9 cellular contexts compared by ENCODE assay signal in genomic region chr16:81651758-81652718, GRCh38.
A peak's percentile ranks its signal among the peaks of the same experiment; 100 is the strongest.
DNase-seq lines count a peak whose midpoint lies in the region; ATAC-seq and TF ChIP-seq lines count a peak whose summit lies in the region.
"Had no signal": no experiment of that assay in that cellular context is flagged by ENCODE, and none has a peak within 500 bp of the region (broad histone marks: within the 10 kb centered on the region; RNA-seq: fewer than 3 reads in every experiment).

No MANE protein-coding gene starts in this region.

- no peaks in the 10 kb centered on the region for H3K9me3 ChIP-seq in naive thymus-derived CD4-positive, alpha-beta T cell (ENCODE audit: control insufficient read depth in 2 of 3, low read length in 3 of 3)

- H3K4me3 Mint-ChIP-seq in naive thymus-derived CD4-positive, alpha-beta T cell = no peak overlapping the region
- no peak overlapping the region for H3K4me3 Mint-ChIP-seq in activated T-helper 17 cell treated with anti-CD3 and anti-CD28 coated beads, Interleukin-2, amount 50 U/mL, for 72 hours
- H3K4me3 Mint-ChIP-seq: T-helper 2 cell treated with Interferon-gamma antibody and Interleukin-4, amounts not matched to agents 5 μg/mL and 100 μg/mL, for 36 hours had no signal

- peak; percentile 39 for ATAC-seq in GM19023 (IDR thresholded peaks at IDR 0.05; ENCODE audit: unreplicated experiment)
- ATAC-seq in GM18519 (IDR thresholded peaks at IDR 0.05; ENCODE audit: low FRiP score, unreplicated experiment) = no peak
- ATAC-seq in naive thymus-derived CD4-positive, alpha-beta T cell = no peak
- ATAC-seq in activated T-helper 17 cell treated with anti-CD3 and anti-CD28 coated beads, Interleukin-2, amount 50 U/mL, for 72 hours (replicated peaks) = no peak

- H3K36me3 Mint-ChIP-seq in naive thymus-derived CD4-positive, alpha-beta T cell = peaks cover 0 to 7% (median 5%) of the 10 kb centered on the region in 5 donors
- H3K36me3 Mint-ChIP-seq in activated T-helper 17 cell treated with anti-CD3 and anti-CD28 coated beads, Interleukin-2, amount 50 U/mL, for 72 hours (ENCODE audit: low read depth) = peaks cover 14% of the 10 kb centered on the region

- peaks cover 3 to 16% (median 7%) of the 10 kb centered on the region in 7 donors for H3K4me1 Mint-ChIP-seq in naive thymus-derived CD4-positive, alpha-beta T cell
- peaks cover 4% of the 10 kb centered on the region for H3K4me1 Mint-ChIP-seq in activated T-helper 17 cell treated with anti-CD3 and anti-CD28 coated beads, Interleukin-2, amount 50 U/mL, for 72 hours

- no peaks in the 10 kb centered on the region for H3K4me1 ChIP-seq in naive thymus-derived CD4-positive, alpha-beta T cell (ENCODE audit: control insufficient read depth in 2 of 2, insufficient read depth in 2 of 2, low read length in 2 of 2)

- no peak for TF ChIP-seq CTCF in coronary artery (IDR thresholded peaks at IDR 0.05)

- H3K27ac Mint-ChIP-seq in naive thymus-derived CD4-positive, alpha-beta T cell = peak overlapping the region in 3 of 9 donors; percentile 10 to 46 (median 25)
- H3K27ac Mint-ChIP-seq in activated T-helper 17 cell treated with anti-CD3 and anti-CD28 coated beads, Interleukin-2, amount 50 U/mL, for 72 hours = no peak overlapping the region
- H3K27ac Mint-ChIP-seq: T-helper 2 cell treated with Interferon-gamma antibody and Interleukin-4, amounts not matched to agents 5 μg/mL and 100 μg/mL, for 36 hours had no signal

- no peaks in the 10 kb centered on the region for H3K27me3 Mint-ChIP-seq in naive thymus-derived CD4-positive, alpha-beta T cell
- no peaks in the 10 kb centered on the region for H3K27me3 Mint-ChIP-seq in activated T-helper 17 cell treated with anti-CD3 and anti-CD28 coated beads, Interleukin-2, amount 50 U/mL, for 72 hours

- peaks cover 0 to 42% (median 2%) of the 10 kb centered on the region in 3 experiments for H3K36me3 ChIP-seq in naive thymus-derived CD4-positive, alpha-beta T cell (ENCODE audit: control insufficient read depth in 2 of 3, insufficient read depth in 3 of 3, low read length in 3 of 3)

- H3K27me3 ChIP-seq in naive thymus-derived CD4-positive, alpha-beta T cell (ENCODE audit: control insufficient read depth in 2 of 2, insufficient read depth in 2 of 2, low read length in 2 of 2) = no peaks in the 10 kb centered on the region

- DNase-seq in NCI-H1092 treated with DMSO at 0.1 percent for 48 hours (lab: John Stamatoyannopoulos, UW) (peak; percentile 90), coronary artery (ENCODE audit: low spot score) (no peak), retina (peak; percentile 65)
- DNase-seq in naive thymus-derived CD4-positive, alpha-beta T cell = no peak
- DNase-seq: activated effector memory CD4-positive, alpha-beta T cell treated with Interleukin-2 at 50 U/mL for 16 hours had no signal

- intact Hi-C loops in naive thymus-derived CD4-positive, alpha-beta T cell (cut with micrococcal nuclease) = no loop called here

- POLR2A ChIA-PET in naive thymus-derived CD4-positive, alpha-beta T cell (lab: Charles Lee) = no interaction called here

- H3K9me3 Mint-ChIP-seq in naive thymus-derived CD4-positive, alpha-beta T cell = no peaks in the 10 kb centered on the region
- no peaks in the 10 kb centered on the region for H3K9me3 Mint-ChIP-seq in activated T-helper 17 cell treated with anti-CD3 and anti-CD28 coated beads, Interleukin-2, amount 50 U/mL, for 72 hours
- H3K9me3 Mint-ChIP-seq: T-helper 2 cell treated with Interferon-gamma antibody and Interleukin-4, amounts not matched to agents 5 μg/mL and 100 μg/mL, for 36 hours had no signal

- H3K27ac ChIP-seq in coronary artery = peak overlapping the region; percentile 44 to 46
- H3K27ac ChIP-seq in naive thymus-derived CD4-positive, alpha-beta T cell (ENCODE audit: low read depth, low read length) = no peak overlapping the region

- CTCF ChIA-PET in naive thymus-derived CD4-positive, alpha-beta T cell (lab: Charles Lee) = no interaction called here

- H3K4me3 ChIP-seq in coronary artery = no peak overlapping the region
- H3K4me3 ChIP-seq in naive thymus-derived CD4-positive, alpha-beta T cell (ENCODE audit: low read length) = no peak overlapping the region

Comparison
In these comparisons a context has a peak if more than half of its experiments do, and no peak if none do; other contexts are left out.
1. DNase-seq: peak in NCI-H1092 treated with DMSO at 0.1 percent for 48 hours (single experiment) and retina (single experiment); none in coronary artery (single experiment) and naive thymus-derived CD4-positive, alpha-beta T cell (0 of 9).